In genomic region chr10:127982601-127983000, GRCh38 we compare ENCODE assay signal across 23 cellular contexts.
"Had no signal": no experiment of that assay in that cellular context is flagged by ENCODE, and none has a peak within 500 bp of the region (broad histone marks: within the 10 kb centered on the region; RNA-seq: fewer than 3 reads in every experiment).

No MANE protein-coding gene starts in this region.

- H3K4me1 Mint-ChIP-seq: endodermal cell had no signal

- H3K27me3 Mint-ChIP-seq: dendritic cell treated with granulocyte-macrophage colony-stimulating factor and Interleukin-4, amounts not matched to agents 40 ng/mL and 50 ng/mL, for 4 days had no signal

- H3K27ac Mint-ChIP-seq: dendritic cell treated with granulocyte-macrophage colony-stimulating factor and Interleukin-4, amounts not matched to agents 40 ng/mL and 50 ng/mL, for 4 days; endodermal cell; stimulated activated effector memory CD8-positive, alpha-beta T cell treated with anti-CD3 and anti-CD28 coated beads, Interleukin-12 subunit alpha, Interleukin-12 subunit beta, amount 100 ng/mL, for 72 hours had no signal

- ATAC-seq: esophagus mucosa; gastroesophageal sphincter; left cardiac atrium; left ventricle myocardium superior; lower lobe of right lung; natural killer cell; psoas muscle; right cardiac atrium; stimulated activated effector memory CD8-positive, alpha-beta T cell treated with anti-CD3 and anti-CD28 coated beads, Interleukin-12 subunit alpha, Interleukin-12 subunit beta, amount 100 ng/mL, for 72 hours had no signal

- H3K36me3 Mint-ChIP-seq: natural killer cell; stimulated activated effector memory CD8-positive, alpha-beta T cell treated with anti-CD3 and anti-CD28 coated beads, Interleukin-12 subunit alpha, Interleukin-12 subunit beta, amount 100 ng/mL, for 72 hours had no signal

- H3K9me3 Mint-ChIP-seq: dendritic cell treated with granulocyte-macrophage colony-stimulating factor and Interleukin-4, amounts not matched to agents 40 ng/mL and 50 ng/mL, for 4 days; natural killer cell had no signal

- H3K4me3 Mint-ChIP-seq: dendritic cell treated with granulocyte-macrophage colony-stimulating factor and Interleukin-4, amounts not matched to agents 40 ng/mL and 50 ng/mL, for 4 days; endodermal cell; natural killer cell; stimulated activated effector memory CD8-positive, alpha-beta T cell treated with anti-CD3 and anti-CD28 coated beads, Interleukin-12 subunit alpha, Interleukin-12 subunit beta, amount 100 ng/mL, for 72 hours had no signal

- DNase-seq: colonic mucosa; effector CD8-positive, alpha-beta T cell; endodermal cell; foreskin fibroblast; heart left ventricle; left cardiac atrium; left ventricle myocardium superior; lower lobe of right lung; natural killer cell; occipital lobe; ovary; posterior cingulate gyrus; psoas muscle; right cardiac atrium; spleen; stimulated activated naive CD4-positive, alpha-beta T cell treated with Interleukin-2 at 50 U/mL for 16 hours; stomach; thyroid gland; trophoblast cell had no signal
